1 cellular context compared by ENCODE assay signal in the genomic region with DNA sequence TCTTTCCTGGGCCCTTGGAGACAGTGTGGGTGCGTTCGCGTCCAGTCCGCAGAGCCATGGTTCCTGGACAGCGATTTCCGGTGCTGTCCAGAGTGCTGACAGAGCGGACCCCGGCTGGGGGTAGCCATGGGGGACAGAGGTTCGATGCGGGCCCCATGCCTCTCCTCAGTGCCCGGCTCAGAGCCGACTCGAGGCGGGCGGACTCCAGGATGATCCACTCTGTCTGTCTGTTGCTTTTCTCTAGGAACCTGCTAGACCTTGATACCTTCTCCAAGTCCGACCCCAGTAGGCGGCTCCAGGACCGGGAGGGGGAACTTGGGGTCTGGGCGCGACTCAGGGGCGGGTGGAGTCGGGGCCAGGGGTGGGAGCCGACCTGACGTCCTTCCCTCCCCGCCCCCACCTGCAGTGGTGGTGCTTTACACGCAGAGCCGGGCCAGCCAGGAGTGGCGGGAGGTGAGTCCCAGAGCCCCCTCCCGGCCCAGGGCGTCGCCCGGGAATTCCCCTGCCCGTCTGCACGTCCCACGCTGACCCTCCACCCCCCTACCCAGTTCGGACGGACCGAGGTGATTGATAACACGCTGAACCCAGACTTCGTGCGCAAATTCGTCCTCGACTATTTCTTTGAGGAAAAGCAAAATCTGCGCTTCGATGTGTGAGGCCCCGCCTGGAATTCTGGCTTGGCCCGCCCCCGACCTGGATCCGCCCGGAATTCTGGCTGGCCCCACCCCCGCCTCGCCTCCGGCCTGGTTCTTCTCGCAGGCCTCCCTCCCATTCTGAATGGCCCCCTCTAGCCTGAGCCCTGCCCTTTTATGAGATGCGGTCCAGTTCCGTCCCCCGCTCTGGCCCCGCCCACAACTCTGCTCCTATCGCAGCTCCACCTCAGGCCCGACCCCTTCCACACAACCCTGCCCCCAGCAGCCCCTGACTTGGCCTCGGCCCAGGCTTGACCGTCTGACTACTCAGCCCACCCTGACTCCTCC.
TF ChIP-seq lines count a peak whose summit lies in the region.

No MANE protein-coding gene starts in this region.

TF ChIP-seq in IMR-90, 13 proteins besides CTCF, POLR2A, EP300 and RAD21:
- TF ChIP-seq MXI1 (IDR thresholded peaks at IDR 0.05; ENCODE audit: borderline replicate concordance, low read depth, low read length): peak; percentile 93
- TF ChIP-seq RCOR1 (IDR thresholded peaks at IDR 0.05; ENCODE audit: insufficient replicate concordance, low read length): peak; percentile 50
- no peak for TF ChIP-seq SMC3 (IDR thresholded peaks at IDR 0.05; ENCODE audit: low read depth, low read length)
TF ChIP-seq in IMR-90: peak in this region for 2.
